ENCODE assay signal across 15 cellular contexts in the genomic region with DNA sequence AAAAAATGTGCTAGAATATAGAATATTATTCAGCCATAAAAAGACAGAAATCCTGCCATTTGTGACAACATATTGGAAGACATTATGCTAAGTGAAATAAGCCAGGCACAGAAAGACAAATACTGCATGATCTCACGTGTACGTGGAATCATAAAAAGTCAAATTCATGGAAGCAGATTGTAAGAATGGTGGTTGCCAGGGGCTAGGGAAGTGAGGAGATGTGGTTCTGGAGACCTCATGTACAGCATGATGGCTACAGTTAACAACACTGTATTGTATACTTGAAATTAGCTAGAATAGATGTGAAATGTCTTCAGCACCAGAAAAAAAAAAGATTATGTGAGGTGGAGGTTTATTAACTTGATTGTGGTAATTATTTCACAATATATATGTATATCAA.
A peak's percentile ranks its signal among the peaks of the same experiment; 100 is the strongest.
DNase-seq lines count a peak whose midpoint lies in the region; ATAC-seq and TF ChIP-seq lines count a peak whose summit lies in the region.
"Had no signal": no experiment of that assay in that cellular context is flagged by ENCODE, and none has a peak within 500 bp of the region (broad histone marks: within the 10 kb centered on the region; RNA-seq: fewer than 3 reads in every experiment).

No MANE protein-coding gene starts in this region.

- no peaks in the 10 kb centered on the region for H4K20me1 ChIP-seq in fibroblast of lung (ENCODE audit: control insufficient read depth, extremely low read depth, insufficient read depth, low read length)
- H4K20me1 ChIP-seq: BLaER1 had no signal

- H3K4me2 ChIP-seq in fibroblast of lung (ENCODE audit: extremely low read depth, insufficient read depth, low read length) = no peak overlapping the region

- H3K27me3 Mint-ChIP-seq in osteocyte (ENCODE audit: unreplicated experiment) = no peaks in the 10 kb centered on the region

- H3K4me1 Mint-ChIP-seq in osteocyte (ENCODE audit: unreplicated experiment) = peaks cover 37% of the 10 kb centered on the region

- H3K27ac Mint-ChIP-seq in osteocyte (ENCODE audit: unreplicated experiment) = peak overlapping the region; percentile 88
- H3K27ac Mint-ChIP-seq: CD8-positive, alpha-beta T cell; IgD-negative memory B cell had no signal

- H3K27me3 ChIP-seq in left ventricle myocardium inferior (ENCODE audit: low read depth) (no peaks in the 10 kb centered on the region), right cardiac atrium (ENCODE audit: control insufficient read depth, insufficient read depth) (no peaks in the 10 kb centered on the region), fibroblast of lung (ENCODE audit: control insufficient read depth, insufficient read depth, low read length) (no peaks in the 10 kb centered on the region), ovary (no peaks in the 10 kb centered on the region)
- H3K27me3 ChIP-seq: BLaER1 had no signal

- no peak for TF ChIP-seq CTCF in left ventricle myocardium inferior (IDR thresholded peaks at IDR 0.05; ENCODE audit: borderline replicate concordance)
- no peak for TF ChIP-seq CTCF in fibroblast of lung (conservative IDR thresholded peaks at IDR 0.05 in 1 of 2, IDR thresholded peaks at IDR 0.05 in 1 of 2; ENCODE audit: low read depth in 1 of 2, low read length in 2 of 2)
- TF ChIP-seq CTCF in osteocyte (IDR thresholded peaks at IDR 0.05) = no peak
- no peak for TF ChIP-seq CTCF in ovary (IDR thresholded peaks at IDR 0.05)
- TF ChIP-seq CTCF in GM20000 (IDR thresholded peaks at IDR 0.05; ENCODE audit: extremely low read depth, missing control alignments) = no peak

- peaks cover 7% of the 10 kb centered on the region for H3K36me3 Mint-ChIP-seq in osteocyte (ENCODE audit: unreplicated experiment)
- H3K36me3 Mint-ChIP-seq: IgD-negative memory B cell had no signal

- intact Hi-C loops in left ventricle myocardium inferior (cut with micrococcal nuclease) (no loop called here), right cardiac atrium (cut with DNase I) (no loop called here), ovary (cut with DNase I) (no loop called here)

- H3K4me1 ChIP-seq in left ventricle myocardium inferior = peaks cover 6% of the 10 kb centered on the region
- H3K4me1 ChIP-seq in right cardiac atrium (ENCODE audit: control insufficient read depth, insufficient read depth, low read length) = no peaks in the 10 kb centered on the region
- peaks cover 24% of the 10 kb centered on the region for H3K4me1 ChIP-seq in fibroblast of lung (ENCODE audit: control insufficient read depth, extremely low read depth, insufficient read depth, low read length)
- H3K4me1 ChIP-seq in ovary (ENCODE audit: insufficient read depth) = peaks cover 6% of the 10 kb centered on the region

- H3K27ac ChIP-seq in left ventricle myocardium inferior (replicated peaks) (peak overlapping the region; percentile 66), right cardiac atrium (ENCODE audit: low read length) (no peak overlapping the region), fibroblast of lung (ENCODE audit: insufficient read depth, low read length) (peak overlapping the region; percentile 11), ovary (no peak overlapping the region)
- H3K27ac ChIP-seq: BLaER1 had no signal

- TF ChIP-seq EP300 in ovary (IDR thresholded peaks at IDR 0.05) = no peak

- WGBS in right cardiac atrium = 68% methylated on average over 2 of the region's 2 CpGs
- WGBS in ovary, 3 donors = 74 to 90% (median 82%) methylated on average over 2 of the region's 2 CpGs

- no peak overlapping the region for H2AFZ ChIP-seq in fibroblast of lung (ENCODE audit: low read length)

- H3K9me3 Mint-ChIP-seq in osteocyte (ENCODE audit: unreplicated experiment) = no peaks in the 10 kb centered on the region
- H3K9me3 Mint-ChIP-seq: H9 had no signal

- no peak for TF ChIP-seq POLR2A in ovary (IDR thresholded peaks at IDR 0.05)

- ATAC-seq in right cardiac atrium (no peak), GM18519 (IDR thresholded peaks at IDR 0.05; ENCODE audit: low FRiP score, unreplicated experiment) (no peak)
- ATAC-seq: CD8-positive, alpha-beta T cell had no signal

- H3K9me3 ChIP-seq in left ventricle myocardium inferior (replicated peaks) (peaks cover 13% of the 10 kb centered on the region), right cardiac atrium (ENCODE audit: control insufficient read depth, low read length) (no peaks in the 10 kb centered on the region), fibroblast of lung (ENCODE audit: control insufficient read depth, insufficient read depth, low read depth, low read length) (no peaks in the 10 kb centered on the region), ovary (no peaks in the 10 kb centered on the region)

- H3K4me3 ChIP-seq in left ventricle myocardium inferior (no peak overlapping the region), right cardiac atrium (ENCODE audit: low read length) (no peak overlapping the region), fibroblast of lung (replicated peaks in 1 of 4; ENCODE audit: control extremely low read depth in 1 of 4, insufficient read depth in 1 of 4, low read depth in 3 of 4, low read length in 4 of 4) (no peak overlapping the region), ovary (no peak overlapping the region)
- H3K4me3 ChIP-seq: BLaER1 had no signal

- no peak overlapping the region for H3K4me3 Mint-ChIP-seq in osteocyte (ENCODE audit: unreplicated experiment)
- H3K4me3 Mint-ChIP-seq: CD8-positive, alpha-beta T cell had no signal

- H3K9ac ChIP-seq in fibroblast of lung (ENCODE audit: insufficient read depth, low read length) = no peak overlapping the region
- H3K9ac ChIP-seq: BLaER1 had no signal

- H3K79me2 ChIP-seq in fibroblast of lung (ENCODE audit: control insufficient read depth, insufficient read depth, low read length) = no peaks in the 10 kb centered on the region

- no peaks in the 10 kb centered on the region for H3K36me3 ChIP-seq in left ventricle myocardium inferior
- H3K36me3 ChIP-seq in fibroblast of lung (ENCODE audit: control insufficient read depth, insufficient read depth, low read length) = no peaks in the 10 kb centered on the region
- H3K36me3 ChIP-seq in ovary = no peaks in the 10 kb centered on the region
- H3K36me3 ChIP-seq: BLaER1 had no signal

- no peak for DNase-seq in left ventricle myocardium inferior
- no peak for DNase-seq in right cardiac atrium
- DNase-seq in fibroblast of lung (ENCODE audit: low read depth in 2 of 2) = no peak
- DNase-seq in osteocyte (ENCODE audit: extremely low spot score, unreplicated experiment) = no peak
- no peak for DNase-seq in ovary
- no peak for DNase-seq in SIG-M5 treated with dmso at 0.1 percent for 504 hours (lab: John Stamatoyannopoulos, UW; ENCODE audit: unreplicated experiment)
- DNase-seq in GM20000 (ENCODE audit: low spot score) = no peak
- DNase-seq: CD8-positive, alpha-beta T cell; NCI-H1105 treated with DMSO at 0.1 percent for 48 hours; NCI-H187; NCI-H226 had no signal

Comparison
In these comparisons a context has a peak if more than half of its experiments do, and no peak if none do; other contexts are left out.
1. H3K27ac ChIP-seq: peak in left ventricle myocardium inferior (single experiment) and fibroblast of lung (single experiment); none in right cardiac atrium (single experiment) and ovary (0 of 2).